28 cellular contexts compared by ENCODE assay signal in genomic region chr3:64400706-64401105, GRCh38.
"Had no signal": no experiment of that assay in that cellular context is flagged by ENCODE, and none has a peak within 500 bp of the region (broad histone marks: within the 10 kb centered on the region; RNA-seq: fewer than 3 reads in every experiment).

No MANE protein-coding gene starts in this region.

- H3K4me1 ChIP-seq: colonic mucosa, esophagus squamous epithelium, foreskin keratinocyte, gastrocnemius medialis, heart left ventricle had no signal

- H3K4me2 ChIP-seq: hepatocyte had no signal

- H3K36me3 ChIP-seq: colonic mucosa, esophagus squamous epithelium, gastrocnemius medialis, gastroesophageal sphincter, heart left ventricle had no signal

- H3K79me2 ChIP-seq: hepatocyte had no signal

- ATAC-seq: effector memory CD8-positive, alpha-beta T cell; esophagus mucosa; foreskin keratinocyte; gastrocnemius medialis; gastroesophageal sphincter; heart left ventricle had no signal

- H3K27ac ChIP-seq: colonic mucosa, coronary artery, dorsolateral prefrontal cortex, epithelial cell of prostate, esophagus squamous epithelium, foreskin keratinocyte, gastrocnemius medialis, gastroesophageal sphincter, heart left ventricle, hepatocyte had no signal

- H3K4me3 ChIP-seq: colonic mucosa, coronary artery, dorsolateral prefrontal cortex, esophagus squamous epithelium, gastrocnemius medialis, gastroesophageal sphincter, heart left ventricle, hepatocyte had no signal

- H3K9me3 ChIP-seq: colonic mucosa, esophagus squamous epithelium, gastrocnemius medialis, gastroesophageal sphincter, heart left ventricle had no signal

- FAIRE-seq: colon, endometrium, endothelial cell of umbilical vein, frontal cortex had no signal

- H2AFZ ChIP-seq: hepatocyte had no signal

- H3K27me3 ChIP-seq: colonic mucosa, dorsolateral prefrontal cortex, esophagus squamous epithelium, gastrocnemius medialis, gastroesophageal sphincter, heart left ventricle, hepatocyte had no signal

- DNase-seq: colonic mucosa; cortex of kidney; dermis blood vessel endothelial cell; dorsolateral prefrontal cortex; effector CD4-positive, alpha-beta T cell; effector CD8-positive, alpha-beta T cell; effector memory CD4-positive, alpha-beta T cell; effector memory CD8-positive, alpha-beta T cell; endodermal cell; erythroblast; esophagus squamous epithelium; foreskin fibroblast; foreskin keratinocyte; foreskin melanocyte; gastrocnemius medialis; glutamatergic neuron; head of caudate nucleus; heart left ventricle; hippocampal formation had no signal
